23 cellular contexts compared by ENCODE assay signal in the genomic region with DNA sequence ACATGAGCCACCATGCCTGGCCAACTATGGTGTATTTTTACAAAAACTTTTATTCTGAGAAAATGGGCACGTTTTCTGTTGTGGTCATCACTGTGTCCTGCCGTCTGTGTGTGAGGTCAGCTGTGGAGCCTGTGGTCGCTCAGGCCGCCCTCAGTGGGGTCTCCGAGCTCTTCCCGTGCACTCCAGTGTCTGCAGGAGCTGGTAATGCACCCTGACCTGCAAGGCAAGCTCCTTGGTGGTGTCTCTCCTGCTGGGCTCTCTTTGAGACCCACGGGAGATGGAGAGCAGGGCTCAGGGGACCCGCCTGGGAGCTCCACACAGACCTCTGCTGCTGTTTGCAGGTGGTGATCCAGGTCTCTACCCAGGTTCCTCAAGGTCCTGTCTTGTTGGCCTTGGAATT. TPM values are rescaled to one million over a fixed set of nuclear protein-coding genes. Genes with fewer than 3 reads are reported as not detected.
"Had no signal": no experiment of that assay in that cellular context is flagged by ENCODE, and none has a peak within 500 bp of the region (broad histone marks: within the 10 kb centered on the region; RNA-seq: fewer than 3 reads in every experiment).

No MANE protein-coding gene starts in this region.

- H3K4me1 Mint-ChIP-seq: activated CD4-positive, alpha-beta T cell treated with anti-CD3 and anti-CD28 coated beads, Interleukin-2, amount 10 ng/mL, durations not matched to agents 24 days and 14 days had no signal

- DNase-seq: activated B cell treated with CpG ODN at 0.5 μM for 24 hours; activated CD4-positive, alpha-beta T cell treated with anti-CD3 and anti-CD28 coated beads for 1 hour; activated CD4-positive, alpha-beta T cell treated with anti-CD3 and anti-CD28 coated beads, Interleukin-2, amount 10 ng/mL, durations not matched to agents 24 days and 14 days; activated CD4-positive, alpha-beta T cell treated with anti-CD3 and anti-CD28 coated beads, Interleukin-2, amount 50 U/mL, for 48 hours; activated naive CD8-positive, alpha-beta T cell treated with anti-CD3 and anti-CD28 coated beads, Interleukin-2, amount 50 U/mL, for 24 hours; activated T-cell treated with anti-CD3 and anti-CD28 coated beads for 4 hours; activated T-cell treated with anti-CD3 and anti-CD28 coated beads, Interleukin-2, amount 50 U/mL, for 48 hours; amniotic stem cell; body of pancreas; Karpas-422; MM.1S; NCI-H1105; NCI-H1436; NCI-H1694 treated with DMSO at 0.1 percent for 48 hours; NCI-H2029 treated with DMSO at 0.1 percent for 48 hours; NCI-H524; SHP77 treated with DMSO at 0.1 percent for 48 hours; T-helper 2 cell; T1000 had no signal

- H3K27me3 Mint-ChIP-seq: activated B cell treated with CpG ODN at 0.5 μM for 24 hours; activated CD4-positive, alpha-beta T cell treated with anti-CD3 and anti-CD28 coated beads, Interleukin-2, amount 10 ng/mL, durations not matched to agents 24 days and 14 days; activated naive CD8-positive, alpha-beta T cell treated with anti-CD3 and anti-CD28 coated beads, Interleukin-2, amount 50 U/mL, for 24 hours; activated T-helper 17 cell treated with anti-CD3 and anti-CD28 coated beads, Interleukin-2, amount 50 U/mL, for 72 hours; central memory CD8-positive, alpha-beta T cell had no signal

- H3K4me1 ChIP-seq: ascending aorta had no signal

- H3K36me3 Mint-ChIP-seq: activated naive CD4-positive, alpha-beta T cell treated with anti-CD3 and anti-CD28 coated beads, Interleukin-2, amount 50 U/mL, for 72 hours had no signal

- H3K4me3 Mint-ChIP-seq: activated B cell treated with CpG ODN at 0.5 μM for 24 hours; activated CD4-positive, alpha-beta T cell treated with anti-CD3 and anti-CD28 coated beads, Interleukin-2, amount 10 ng/mL, durations not matched to agents 24 days and 14 days; activated naive CD8-positive, alpha-beta T cell treated with anti-CD3 and anti-CD28 coated beads, Interleukin-2, amount 50 U/mL, for 24 hours; activated T-helper 17 cell treated with anti-CD3 and anti-CD28 coated beads, Interleukin-2, amount 50 U/mL, for 72 hours; central memory CD8-positive, alpha-beta T cell had no signal

- ATAC-seq: activated naive CD4-positive, alpha-beta T cell treated with anti-CD3 and anti-CD28 coated beads, Interleukin-2, amount 50 U/mL, for 72 hours; activated naive CD8-positive, alpha-beta T cell treated with anti-CD3 and anti-CD28 coated beads, Interleukin-2, amount 50 U/mL, for 24 hours; activated T-helper 17 cell treated with anti-CD3 and anti-CD28 coated beads, Interleukin-2, amount 50 U/mL, for 72 hours had no signal

- H3K27me3 ChIP-seq: ascending aorta, body of pancreas had no signal

- H3K9me3 Mint-ChIP-seq: activated B cell treated with CpG ODN at 0.5 μM for 24 hours; activated CD4-positive, alpha-beta T cell treated with anti-CD3 and anti-CD28 coated beads, Interleukin-2, amount 10 ng/mL, durations not matched to agents 24 days and 14 days; activated naive CD4-positive, alpha-beta T cell treated with anti-CD3 and anti-CD28 coated beads, Interleukin-2, amount 50 U/mL, for 72 hours; activated naive CD8-positive, alpha-beta T cell treated with anti-CD3 and anti-CD28 coated beads, Interleukin-2, amount 50 U/mL, for 24 hours; activated T-helper 17 cell treated with anti-CD3 and anti-CD28 coated beads, Interleukin-2, amount 50 U/mL, for 72 hours; central memory CD8-positive, alpha-beta T cell had no signal

- H3K4me3 ChIP-seq: ascending aorta, body of pancreas had no signal

- H3K27ac Mint-ChIP-seq: activated B cell treated with CpG ODN at 0.5 μM for 24 hours; activated CD4-positive, alpha-beta T cell treated with anti-CD3 and anti-CD28 coated beads, Interleukin-2, amount 10 ng/mL, durations not matched to agents 24 days and 14 days; activated naive CD8-positive, alpha-beta T cell treated with anti-CD3 and anti-CD28 coated beads, Interleukin-2, amount 50 U/mL, for 24 hours; activated T-helper 17 cell treated with anti-CD3 and anti-CD28 coated beads, Interleukin-2, amount 50 U/mL, for 72 hours had no signal

- H3K27ac ChIP-seq: ascending aorta had no signal

- H3K9me3 ChIP-seq: ascending aorta, body of pancreas had no signal

RNA-seq across cellular contexts. Expression of a gene that starts 9.6 kb away (rescaled TPM):
- total RNA-seq: ascending aorta had no signal
